Comparison of ENCODE assay signal across 8 cellular contexts in the genomic region with DNA sequence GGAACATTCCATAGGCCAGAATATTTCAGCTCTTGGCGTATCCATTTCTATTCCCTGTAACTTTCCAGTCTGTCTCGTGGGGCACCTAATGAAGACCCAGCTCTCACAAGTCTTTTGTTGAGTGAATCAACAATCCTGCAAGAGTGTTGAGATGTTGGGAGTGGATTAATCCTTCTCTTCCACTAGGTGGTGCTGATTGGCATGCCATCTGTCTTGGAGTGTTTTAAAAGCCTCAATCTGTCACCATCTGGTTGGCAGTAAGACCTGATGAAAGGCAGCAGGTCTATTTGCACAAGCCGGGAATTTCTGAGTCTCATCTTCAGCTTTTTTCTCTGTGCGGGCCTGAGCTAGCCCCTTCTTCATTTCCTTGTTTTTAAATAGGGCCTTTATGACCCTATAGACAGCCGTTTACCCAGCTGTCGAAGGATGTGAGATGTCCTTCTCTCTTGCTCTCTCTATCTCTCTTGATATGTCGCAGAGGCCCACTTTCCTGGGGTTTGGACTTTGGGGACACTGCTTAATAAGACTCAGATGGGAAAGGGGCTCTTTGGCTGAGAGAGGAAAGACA.
DNase-seq lines count a peak whose midpoint lies in the region; ATAC-seq and TF ChIP-seq lines count a peak whose summit lies in the region.

No MANE protein-coding gene starts in this region.

- H3K9me3 ChIP-seq in PC-3 (ENCODE audit: low read length) (no peaks in the 10 kb centered on the region), esophagus muscularis mucosa (no peaks in the 10 kb centered on the region), ovary (no peaks in the 10 kb centered on the region)

- no peaks in the 10 kb centered on the region for H3K79me2 ChIP-seq in PC-3 (ENCODE audit: low read length)

- no peaks in the 10 kb centered on the region for H3K36me3 ChIP-seq in PC-3 (ENCODE audit: low read depth, low read length)
- H3K36me3 ChIP-seq in esophagus muscularis mucosa = no peaks in the 10 kb centered on the region
- H3K36me3 ChIP-seq in ovary = no peaks in the 10 kb centered on the region

- POLR2A ChIA-PET in PC-3 (lab: Charles Lee; ENCODE audit: unreplicated experiment) = interaction anchor here (0.6 kb wide), 1 partner anchor 602 kb away, joined by 3 read pairs; no protein-coding TSS in a partner anchor

- no peaks in the 10 kb centered on the region for H4K20me1 ChIP-seq in PC-3 (ENCODE audit: low read length)

- H3K4me1 Mint-ChIP-seq in CD14-positive monocyte (no peaks in the 10 kb centered on the region), nephron (no peaks in the 10 kb centered on the region)

- 56% methylated on average over 7 of the region's 7 CpGs for WGBS in esophagus muscularis mucosa
- WGBS in ovary, 3 donors = 69 to 77% (median 74%) methylated on average over 7 of the region's 7 CpGs

- H3K4me3 ChIP-seq in PC-3 (ENCODE audit: low read length) (no peak overlapping the region), esophagus muscularis mucosa (no peak overlapping the region), ovary (no peak overlapping the region)

- DNase-seq in CD14-positive monocyte (ENCODE audit: low spot score) (no peak), PC-3 (peak; percentile 94), esophagus muscularis mucosa (ENCODE audit: extremely low spot score) (peak; percentile 47), ovary (no peak), cortex of kidney (lab: John Stamatoyannopoulos, UW) (no peak)

- intact Hi-C loops in CD14-positive monocyte (cut with micrococcal nuclease) = loop anchor here in 1 of 2 donors (10.0 kb wide), 1 partner anchor 110 kb away; no protein-coding TSS in a partner anchor
- intact Hi-C loops in PC-3 (cut with micrococcal nuclease) = loop anchor here (1.0 kb wide), 3 partner anchors 117 to 604 kb away; no protein-coding TSS in a partner anchor
- intact Hi-C loops in esophagus muscularis mucosa (cut with DNase I) = no loop called here
- intact Hi-C loops in ovary (cut with DNase I) = no loop called here

- H3K27ac ChIP-seq in PC-3 (ENCODE audit: low read length) (no peak overlapping the region), esophagus muscularis mucosa (replicated peaks in 1 of 4) (no peak overlapping the region), ovary (no peak overlapping the region)

- no peak for TF ChIP-seq EP300 in esophagus muscularis mucosa (IDR thresholded peaks at IDR 0.05)
- TF ChIP-seq EP300 in ovary (IDR thresholded peaks at IDR 0.05) = no peak

- H3K4me3 Mint-ChIP-seq in CD14-positive monocyte = no peak overlapping the region
- no peak overlapping the region for H3K4me3 Mint-ChIP-seq in nephron

- peaks cover 3 to 18% (median 10%) of the 10 kb centered on the region in 3 donors for H3K27me3 Mint-ChIP-seq in CD14-positive monocyte (ENCODE audit: low read depth in 3 of 3)
- peaks cover 6% of the 10 kb centered on the region for H3K27me3 Mint-ChIP-seq in nephron (ENCODE audit: low read depth)

- no peaks in the 10 kb centered on the region for H3F3A ChIP-seq in PC-3 (ENCODE audit: low read length, unreplicated experiment)

- H3K9me2 ChIP-seq in PC-3 (replicated peaks; ENCODE audit: low read length) = no peaks in the 10 kb centered on the region

- peak; percentile 78 for TF ChIP-seq CTCF in CD14-positive monocyte (IDR thresholded peaks at IDR 0.05)
- TF ChIP-seq CTCF in PC-3 (conservative IDR thresholded peaks at IDR 0.05; ENCODE audit: low read depth, low read length) = peak; percentile 99
- TF ChIP-seq CTCF in esophagus muscularis mucosa (IDR thresholded peaks at IDR 0.05) = peak; percentile 13 to 37 (median 30)
- peak; percentile 25 to 51 (median 25) for TF ChIP-seq CTCF in nephron (IDR thresholded peaks at IDR 0.05; ENCODE audit: unreplicated experiment in 3 of 3)
- TF ChIP-seq CTCF in ovary (IDR thresholded peaks at IDR 0.05) = no peak

- CTCF ChIA-PET in PC-3 (lab: Charles Lee) = interaction anchor here (1.2 kb wide), 1 partner anchor 117 kb away, joined by 5 read pairs; no protein-coding TSS in a partner anchor

- H2AFZ ChIP-seq in PC-3 (ENCODE audit: low read length) = no peak overlapping the region

- H3K27ac Mint-ChIP-seq in CD14-positive monocyte (peak overlapping the region in 2 of 7 donors; percentile 16 to 72), nephron (no peak overlapping the region)

- no peaks in the 10 kb centered on the region for H3K4me1 ChIP-seq in PC-3 (ENCODE audit: insufficient read depth, low read length)
- H3K4me1 ChIP-seq in esophagus muscularis mucosa = no peaks in the 10 kb centered on the region
- H3K4me1 ChIP-seq in ovary (ENCODE audit: insufficient read depth) = no peaks in the 10 kb centered on the region

- peak; percentile 71 for ATAC-seq in GM18499 (IDR thresholded peaks at IDR 0.05; ENCODE audit: insufficient read depth, unreplicated experiment)
- peak; percentile 75 for ATAC-seq in HG03378 (IDR thresholded peaks at IDR 0.05; ENCODE audit: unreplicated experiment)
- ATAC-seq in PC-3 = peak; percentile 94

- TF ChIP-seq POLR2A in esophagus muscularis mucosa (IDR thresholded peaks at IDR 0.05; ENCODE audit: low read depth) (no peak), ovary (IDR thresholded peaks at IDR 0.05) (no peak)

- H3K27me3 ChIP-seq in PC-3 (ENCODE audit: low read length) (no peaks in the 10 kb centered on the region), esophagus muscularis mucosa (no peaks in the 10 kb centered on the region), ovary (no peaks in the 10 kb centered on the region)

- no peak overlapping the region for H3K9ac ChIP-seq in PC-3 (ENCODE audit: low read length)

- H3K4me2 ChIP-seq in PC-3 (ENCODE audit: low read length) = no peak overlapping the region

- H3K9me3 Mint-ChIP-seq in CD14-positive monocyte (no peaks in the 10 kb centered on the region), nephron (no peaks in the 10 kb centered on the region)

- BruUV-seq in PC-3 (replicated peaks; lab: Mats Ljungman, UMichigan) = no TSS peak

- no peaks in the 10 kb centered on the region for H3K36me3 Mint-ChIP-seq in CD14-positive monocyte
- no peaks in the 10 kb centered on the region for H3K36me3 Mint-ChIP-seq in nephron (ENCODE audit: low read depth)

Comparison
In these comparisons a context has a peak if more than half of its experiments do, and no peak if none do; other contexts are left out.
1. DNase-seq: peak in PC-3 (single experiment) and esophagus muscularis mucosa (single experiment); none in CD14-positive monocyte (single experiment), ovary (0 of 5) and cortex of kidney (single experiment).
2. CTCF ChIP-seq: peak in CD14-positive monocyte (single experiment), PC-3 (single experiment), esophagus muscularis mucosa (3 of 3) and nephron (3 of 3); none in ovary (0 of 3).
3. Peak in every context shown above with its lines, with median percentiles within 50 percentile points of each other: ATAC-seq.